Comparison of ENCODE assay signal across 17 cellular contexts in the genomic region with DNA sequence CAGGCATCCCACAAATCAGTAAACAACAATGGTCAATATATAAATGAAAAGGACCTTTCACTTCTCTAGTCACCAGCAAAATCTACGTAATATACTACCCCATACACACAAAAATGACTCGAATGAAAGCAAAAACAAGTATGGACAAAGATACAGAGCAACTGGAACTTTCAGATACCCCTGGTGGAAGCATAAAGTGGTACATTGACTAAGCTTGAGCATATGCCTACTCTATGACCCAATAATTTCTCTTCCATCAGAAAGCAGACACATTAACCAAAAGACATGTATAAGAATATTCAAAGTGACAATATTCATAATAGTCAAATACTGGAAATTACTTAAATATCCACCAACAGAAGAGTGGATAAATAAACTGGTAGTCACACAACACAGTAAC.
DNase-seq lines count a peak whose midpoint lies in the region; ATAC-seq and TF ChIP-seq lines count a peak whose summit lies in the region.
"Had no signal": no experiment of that assay in that cellular context is flagged by ENCODE, and none has a peak within 500 bp of the region (broad histone marks: within the 10 kb centered on the region; RNA-seq: fewer than 3 reads in every experiment).

No MANE protein-coding gene starts in this region.

- H3K27me3 ChIP-seq in osteoblast (ENCODE audit: insufficient read depth, low read length) = no peaks in the 10 kb centered on the region
- H3K27me3 ChIP-seq: BLaER1 treated with 17β-estradiol and CSF1 and Interleukin-3, amounts not matched to agents 10 nM and 100 nM; Peyer's patch had no signal

- H2AFZ ChIP-seq in osteoblast (ENCODE audit: low read length) = no peak overlapping the region

- DNase-seq in AG10803 (ENCODE audit: low read depth) = no peak
- peak; percentile 8 for DNase-seq in LHCN-M2 (ENCODE audit: low read depth)
- DNase-seq in chondrocyte (ENCODE audit: low spot score) = no peak
- no peak for DNase-seq in osteoblast (ENCODE audit: insufficient read length, low spot score, missing footprints)
- no peak for DNase-seq in superior temporal gyrus (ENCODE audit: extremely low spot score)
- no peak for DNase-seq in NCI-H82 treated with DMSO at 0.1 percent for 48 hours (lab: John Stamatoyannopoulos, UW; ENCODE audit: unreplicated experiment)
- DNase-seq in NCI-H2171 treated with DMSO at 0.1 percent for 48 hours (lab: John Stamatoyannopoulos, UW) = no peak
- DNase-seq: Calu3; CD8-positive, alpha-beta T cell; GF-D8; NCI-H1417 treated with DMSO at 0.1 percent for 48 hours; NCI-H187 treated with DMSO at 0.1 percent for 48 hours; NCI-H524; Peyer's patch had no signal

- no peak overlapping the region for H3K4me2 ChIP-seq in osteoblast (ENCODE audit: insufficient read depth, low read length)

- no peaks in the 10 kb centered on the region for H3K9me3 ChIP-seq in osteoblast (ENCODE audit: low read depth, low read length)
- H3K9me3 ChIP-seq: BLaER1 treated with 17β-estradiol and CSF1 and Interleukin-3, amounts not matched to agents 10 nM and 100 nM; Peyer's patch had no signal

- no peaks in the 10 kb centered on the region for H3K9me3 Mint-ChIP-seq in chondrocyte (ENCODE audit: low read depth)
- no peaks in the 10 kb centered on the region for H3K9me3 Mint-ChIP-seq in stimulated activated memory B cell treated with anti-CD40 and anti-IgM and Interleukin-4, amounts not matched to agents 10 μg/mL and 1 μg/mL and 100 μg/mL, for 72 hours
- H3K9me3 Mint-ChIP-seq: CD8-positive, alpha-beta T cell had no signal

- peak overlapping the region; percentile 97 for H3K27ac Mint-ChIP-seq in chondrocyte (ENCODE audit: unreplicated experiment)
- H3K27ac Mint-ChIP-seq in stimulated activated memory B cell treated with anti-CD40 and anti-IgM and Interleukin-4, amounts not matched to agents 10 μg/mL and 1 μg/mL and 100 μg/mL, for 72 hours = no peak overlapping the region
- H3K27ac Mint-ChIP-seq: CD8-positive, alpha-beta T cell had no signal

- TF ChIP-seq CTCF in AG10803 (conservative IDR thresholded peaks at IDR 0.05; ENCODE audit: low read length) (0 out of 2 replicates have a peak, but pooled peaks have one; percentile 4), chondrocyte (IDR thresholded peaks at IDR 0.05) (peak; percentile 33), osteoblast (IDR thresholded peaks at IDR 0.05; ENCODE audit: extremely low read depth, low read depth, low read length) (no peak)

- no peak for ATAC-seq in stimulated activated memory B cell treated with anti-CD40 and anti-IgM and Interleukin-4, amounts not matched to agents 10 μg/mL and 1 μg/mL and 100 μg/mL, for 72 hours
- ATAC-seq: CD8-positive, alpha-beta T cell; Right ventricle myocardium inferior had no signal

- no peaks in the 10 kb centered on the region for H4K20me1 ChIP-seq in osteoblast (ENCODE audit: insufficient read depth, low read length)
- H4K20me1 ChIP-seq: BLaER1 treated with 17β-estradiol and CSF1 and Interleukin-3, amounts not matched to agents 10 nM and 100 nM had no signal

- no peak overlapping the region for H3K4me3 Mint-ChIP-seq in chondrocyte (ENCODE audit: unreplicated experiment)
- H3K4me3 Mint-ChIP-seq in stimulated activated memory B cell treated with anti-CD40 and anti-IgM and Interleukin-4, amounts not matched to agents 10 μg/mL and 1 μg/mL and 100 μg/mL, for 72 hours = no peak overlapping the region
- H3K4me3 Mint-ChIP-seq: CD8-positive, alpha-beta T cell had no signal

- no peaks in the 10 kb centered on the region for H3K27me3 Mint-ChIP-seq in chondrocyte (ENCODE audit: low read depth)
- no peaks in the 10 kb centered on the region for H3K27me3 Mint-ChIP-seq in stimulated activated memory B cell treated with anti-CD40 and anti-IgM and Interleukin-4, amounts not matched to agents 10 μg/mL and 1 μg/mL and 100 μg/mL, for 72 hours

- peaks cover 41% of the 10 kb centered on the region for H3K4me1 ChIP-seq in osteoblast (ENCODE audit: insufficient read depth, low read length)

- peaks cover 18% of the 10 kb centered on the region for H3K79me2 ChIP-seq in osteoblast (ENCODE audit: insufficient read depth, low read length)

- H3K27ac ChIP-seq in osteoblast (ENCODE audit: low read depth, low read length) = peak overlapping the region; percentile 91
- H3K27ac ChIP-seq: Peyer's patch had no signal

- H3K36me3 ChIP-seq in osteoblast (ENCODE audit: insufficient read depth, low read length) = no peaks in the 10 kb centered on the region

- H3K4me3 ChIP-seq in AG10803 (ENCODE audit: low read length) = no peak overlapping the region
- H3K4me3 ChIP-seq in osteoblast (ENCODE audit: insufficient read depth, low read length) = no peak overlapping the region
- H3K4me3 ChIP-seq: BLaER1 treated with 17β-estradiol and CSF1 and Interleukin-3, amounts not matched to agents 10 nM and 100 nM; Peyer's patch had no signal

- H3K4me1 Mint-ChIP-seq in chondrocyte (ENCODE audit: low read depth) = peaks cover 58% of the 10 kb centered on the region
- H3K4me1 Mint-ChIP-seq in stimulated activated memory B cell treated with anti-CD40 and anti-IgM and Interleukin-4, amounts not matched to agents 10 μg/mL and 1 μg/mL and 100 μg/mL, for 72 hours = peaks cover 13% of the 10 kb centered on the region

- H3K36me3 Mint-ChIP-seq in chondrocyte (ENCODE audit: low read depth) = peaks cover 1% of the 10 kb centered on the region
- H3K36me3 Mint-ChIP-seq in stimulated activated memory B cell treated with anti-CD40 and anti-IgM and Interleukin-4, amounts not matched to agents 10 μg/mL and 1 μg/mL and 100 μg/mL, for 72 hours = peaks cover 12% of the 10 kb centered on the region
